In the genomic region with DNA sequence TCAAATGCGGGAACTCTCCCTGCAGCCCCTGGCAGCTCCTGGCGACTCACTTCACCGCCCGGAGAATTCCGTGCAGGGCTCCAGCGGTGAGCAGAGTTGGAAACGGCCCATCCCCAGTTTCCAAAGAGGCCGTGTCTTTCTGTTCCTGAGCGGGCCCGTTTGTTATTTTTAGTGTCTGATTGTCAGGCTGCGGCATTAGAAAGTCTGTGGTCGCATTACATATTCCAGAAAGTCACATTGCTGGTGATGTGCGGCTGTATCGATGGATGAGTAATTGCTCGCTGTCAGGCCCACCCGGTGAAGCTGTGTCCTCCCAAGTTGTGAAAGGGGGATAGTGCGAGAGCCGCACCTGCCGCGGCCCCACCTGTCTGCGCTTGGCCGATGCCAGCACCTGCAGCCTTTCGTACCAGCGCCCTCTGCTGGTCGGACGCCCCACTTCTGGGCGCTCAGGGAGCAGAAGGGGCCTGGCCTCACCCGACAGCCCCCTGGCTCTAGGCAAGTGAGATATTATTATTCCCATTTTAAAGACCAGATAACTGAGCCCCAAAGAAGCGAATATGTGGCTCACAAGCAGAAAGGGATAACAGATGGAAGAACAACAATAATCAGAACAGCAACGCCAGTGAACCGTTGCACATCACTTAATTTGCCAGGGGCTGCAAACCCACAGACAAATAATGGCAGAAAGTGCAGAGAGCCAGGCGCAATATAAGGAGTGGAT, we compare ENCODE assay signal across 1 cellular context.
TF ChIP-seq lines count a peak whose summit lies in the region.

No MANE protein-coding gene starts in this region.

TF ChIP-seq in HEK293, 187 proteins besides CTCF, POLR2A, EP300 and RAD21 (continued from another document):
- TF ChIP-seq PATZ1 (tag by site-specific recombination; IDR thresholded peaks at IDR 0.05) (peak; percentile 34), ZNF2 (tag by site-specific recombination; IDR thresholded peaks at IDR 0.05) (0 out of 2 replicates have a peak, but pooled peaks have one; percentile 26)
